ENCODE assay signal across 12 cellular contexts in genomic region chr4:190022614-190023281, GRCh38. TPM values are rescaled to one million over a fixed set of nuclear protein-coding genes. Genes with fewer than 3 reads are reported as not detected.
DNase-seq lines count a peak whose midpoint lies in the region; ATAC-seq, FAIRE-seq and TF ChIP-seq lines count a peak whose summit lies in the region.
"Not testable (repeated sequence)": the region's sequence is repeated elsewhere in the genome, so short reads cannot be mapped to it uniquely, and the experiment has no call there.
"Had no signal": no experiment of that assay in that cellular context is flagged by ENCODE, and none has a peak within 500 bp of the region (broad histone marks: within the 10 kb centered on the region; RNA-seq: fewer than 3 reads in every experiment).

No MANE protein-coding gene starts in this region.

- not testable (repeated sequence) for TF ChIP-seq RAD21 in K562 (CRISPR knock-in tag; conservative IDR thresholded peaks at IDR 0.05 in 1 of 2, IDR thresholded peaks at IDR 0.05 in 1 of 2)

- peak overlapping the region; percentile 49 for H3K27ac Mint-ChIP-seq in activated CD8-positive, alpha-beta memory T cell treated with anti-CD3 and anti-CD28 coated beads, Interleukin-2, amount 10 ng/mL, durations not matched to agents 7 days and 5 days
- not testable (repeated sequence) for H3K27ac Mint-ChIP-seq in naive thymus-derived CD8-positive, alpha-beta T cell

- not testable (repeated sequence) for H3K4me1 ChIP-seq in GM23248 (ENCODE audit: insufficient read depth); KMS-11 (ENCODE audit: low read depth, poor library complexity, severe bottlenecking); K562 (replicated peaks in 1 of 2; ENCODE audit: control insufficient read depth in 2 of 2, insufficient read depth in 2 of 2, low read length in 2 of 2)

- in situ Hi-C loops in GM23248 (cut with MboI); K562 (cut with MboI): not testable (repeated sequence)

- H3K36me3 ChIP-seq in GM23248 (ENCODE audit: low read depth); KMS-11 (ENCODE audit: insufficient read depth); K562 (ENCODE audit: control insufficient read depth, insufficient read depth, low read length): not testable (repeated sequence)

- not testable (repeated sequence) for H3K4me2 ChIP-seq in GM23248 (ENCODE audit: unreplicated experiment); K562 (ENCODE audit: insufficient read depth, low read length)
- peak overlapping the region; percentile 33 for H3K4me2 ChIP-seq in KMS-11

- not testable (repeated sequence) for TF ChIP-seq POLR2A in K562 (conservative IDR thresholded peaks at IDR 0.05)

- peak; percentile 5 for DNase-seq in GM10266 (ENCODE audit: extremely low spot score)
- peak; percentile 1 for DNase-seq in GM23248
- DNase-seq in activated CD8-positive, alpha-beta memory T cell treated with anti-CD3 and anti-CD28 coated beads, Interleukin-2, amount 10 ng/mL, durations not matched to agents 7 days and 5 days; K562 (ENCODE audit: extremely low read depth in 1 of 4, low spot score in 3 of 4); naive thymus-derived CD8-positive, alpha-beta T cell; stimulated activated naive CD8-positive, alpha-beta T cell treated with anti-CD3 and anti-CD28 coated beads, Interleukin-15, Interleukin-2, amounts not matched to agents 100 U/mL and 50 U/mL, for 24 hours: not testable (repeated sequence)
- DNase-seq in Right ventricle myocardium superior = peak; percentile 42

- H3K9me3 Mint-ChIP-seq in activated CD8-positive, alpha-beta memory T cell treated with anti-CD3 and anti-CD28 coated beads, Interleukin-2, amount 10 ng/mL, durations not matched to agents 7 days and 5 days (ENCODE audit: low read depth); naive thymus-derived CD8-positive, alpha-beta T cell: not testable (repeated sequence)

- H3F3A ChIP-seq in GM23248 (ENCODE audit: insufficient read depth) = not testable (repeated sequence)

- not testable (repeated sequence) for H3K36me3 Mint-ChIP-seq in activated CD8-positive, alpha-beta memory T cell treated with anti-CD3 and anti-CD28 coated beads, Interleukin-2, amount 10 ng/mL, durations not matched to agents 7 days and 5 days; naive thymus-derived CD8-positive, alpha-beta T cell

- not testable (repeated sequence) for H3K27ac ChIP-seq in GM23248; K562 (ENCODE audit: extremely low read depth, low read depth, low read length)
- peak overlapping the region; percentile 62 for H3K27ac ChIP-seq in KMS-11

- POLR2A ChIA-PET in K562 (lab: Yijun Ruan, JAX); naive thymus-derived CD8-positive, alpha-beta T cell (lab: Charles Lee): not testable (repeated sequence)

- WGBS in GM23248 (ENCODE audit: low coverage in 1 of 2, low lambda C conversion rate in 2 of 2, missing lambda C conversion rate in 2 of 2), 2 experiments = 18 to 25% methylated on average over 33 to 36 of the region's 47 CpGs
- 3% methylated on average over 16 of the region's 47 CpGs for WGBS in K562 (ENCODE audit: insufficient coverage, low coverage, missing lambda C conversion rate)

- not testable (repeated sequence) for H3K9me3 ChIP-seq in GM23248 (ENCODE audit: low read depth); K562 (replicated peaks; ENCODE audit: control insufficient read depth, insufficient read depth, low read depth, low read length)

- not testable (repeated sequence) for H2AFZ ChIP-seq in GM23248; K562 (ENCODE audit: low read depth, low read length)
- peak overlapping the region; percentile 30; the same call in 1 of the 2 replicates for H2AFZ ChIP-seq in KMS-11 (ENCODE audit: low read depth)

- not testable (repeated sequence) for TF ChIP-seq CTCF in GM10266 (IDR thresholded peaks at IDR 0.05; ENCODE audit: control insufficient read depth, insufficient read depth, low read depth, missing control alignments); KMS-11 (conservative IDR thresholded peaks at IDR 0.05; ENCODE audit: low read depth, low read length); K562 (IDR thresholded peaks at IDR 0.05 in 2 of 3, conservative IDR thresholded peaks at IDR 0.05 in 1 of 3; ENCODE audit: insufficient read depth in 2 of 3, low read depth in 1 of 3, low read length in 3 of 3)

- H3K27me3 ChIP-seq in GM23248 (replicated peaks; ENCODE audit: insufficient read depth) (peaks cover 33% of the 10 kb centered on the region), K562 (ENCODE audit: control insufficient read depth in 2 of 2, insufficient read depth in 2 of 2, low read length in 2 of 2) (peaks cover 0 to 13% of the 10 kb centered on the region in 2 experiments; a peak in 3 of 5 replicates)
- H3K27me3 ChIP-seq in KMS-11 (ENCODE audit: insufficient read depth, low read depth) = not testable (repeated sequence)

- not testable (repeated sequence) for H3K9me1 ChIP-seq in K562 (ENCODE audit: control insufficient read depth, insufficient read depth, low read length)

- H3K4me3 Mint-ChIP-seq in activated CD8-positive, alpha-beta memory T cell treated with anti-CD3 and anti-CD28 coated beads, Interleukin-2, amount 10 ng/mL, durations not matched to agents 7 days and 5 days = peak overlapping the region; percentile 62
- H3K4me3 Mint-ChIP-seq in naive thymus-derived CD8-positive, alpha-beta T cell = peak overlapping the region; percentile 70 to 87 (median 78)

- CTCF ChIA-PET in activated CD8-positive, alpha-beta memory T cell treated with anti-CD3 and anti-CD28 coated beads, Interleukin-2, amount 10 ng/mL, durations not matched to agents 7 days and 5 days (lab: Charles Lee); K562 (lab: Yijun Ruan, JAX; ENCODE audit: low intra/inter-chr PET ratio): not testable (repeated sequence)

- ATAC-seq in activated CD8-positive, alpha-beta memory T cell treated with anti-CD3 and anti-CD28 coated beads, Interleukin-2, amount 10 ng/mL, durations not matched to agents 7 days and 5 days = peak; percentile 33
- ATAC-seq in K562 (peak; percentile 65), Right ventricle myocardium superior (ENCODE audit: poor library complexity) (peak; percentile 45)
- ATAC-seq in naive thymus-derived CD8-positive, alpha-beta T cell = peak; percentile 46
- ATAC-seq in stimulated activated naive CD8-positive, alpha-beta T cell treated with anti-CD3 and anti-CD28 coated beads, Interleukin-15, Interleukin-2, amounts not matched to agents 100 U/mL and 50 U/mL, for 24 hours = peak; percentile 44

- not testable (repeated sequence) for H3K9me2 ChIP-seq in GM23248 (ENCODE audit: insufficient read depth)

- TF ChIP-seq EP300 in K562 (IDR thresholded peaks at IDR 0.05; ENCODE audit: low read length) = not testable (repeated sequence)

- FAIRE-seq in K562 (lab: Jason Lieb, UNC) = peak; percentile 72

- not testable (repeated sequence) for H4K20me1 ChIP-seq in GM23248 (ENCODE audit: insufficient read depth); KMS-11 (ENCODE audit: insufficient read depth); K562 (replicated peaks; ENCODE audit: control insufficient read depth, insufficient read depth, low read length)

- not testable (repeated sequence) for BruUV-seq in K562 (replicated peaks; lab: Mats Ljungman, UMichigan)

- peaks cover 43% of the 10 kb centered on the region for H3K27me3 Mint-ChIP-seq in activated CD8-positive, alpha-beta memory T cell treated with anti-CD3 and anti-CD28 coated beads, Interleukin-2, amount 10 ng/mL, durations not matched to agents 7 days and 5 days
- H3K27me3 Mint-ChIP-seq in naive thymus-derived CD8-positive, alpha-beta T cell = peaks cover 19 to 40% (median 28%) of the 10 kb centered on the region in 5 donors

- peaks cover 18% of the 10 kb centered on the region for H3K4me1 Mint-ChIP-seq in activated CD8-positive, alpha-beta memory T cell treated with anti-CD3 and anti-CD28 coated beads, Interleukin-2, amount 10 ng/mL, durations not matched to agents 7 days and 5 days
- H3K4me1 Mint-ChIP-seq in naive thymus-derived CD8-positive, alpha-beta T cell = peaks cover 18 to 33% (median 26%) of the 10 kb centered on the region in 4 donors

- intact Hi-C loops in K562 (cut with micrococcal nuclease); Right ventricle myocardium superior (cut with DNase I): not testable (repeated sequence)

- not testable (repeated sequence) for H3K4me3 ChIP-seq in GM23248; KMS-11 (IDR thresholded peaks at IDR 0.05; ENCODE audit: insufficient read depth, low read depth, low read length); K562

- not testable (repeated sequence) for H3K9ac ChIP-seq in GM23248; K562 (ENCODE audit: insufficient read depth in 1 of 2, low read depth in 2 of 2, low read length in 2 of 2)
- H3K9ac ChIP-seq in KMS-11 = peak overlapping the region; percentile 64

- not testable (repeated sequence) for H3K79me2 ChIP-seq in GM23248 (ENCODE audit: insufficient read depth); KMS-11 (ENCODE audit: insufficient read depth, low read depth); K562 (ENCODE audit: control insufficient read depth, insufficient read depth, low read length)

RNA-seq across cellular contexts. Expression of gene FRG2, which starts 4.3 kb away (rescaled TPM):
- not detected in 2 replicates for total RNA-seq in GM23248 (2014; rRNA removed; shearing (Covaris generic))
- polyA plus RNA-seq in GM23248 (2016; fragmentation: Nextera tagmentation; extraction: Ambion mirVana) (0.14 TPM in 1 of 2 replicates, not detected in the other), K562 (2011; rRNA removed) (not detected in 2 replicates), K562 (2014; fragmentation: Illumina TruSeq; extraction: Trizol) (0.07 TPM in 1 of 2 replicates, not detected in the other), K562 (2014; fragmentation: Nextera tagmentation; extraction: Ambion mirVana) (under 1 TPM; 0.08 to 0.13 TPM), K562 (2014; rRNA removed) (0.12 TPM in 1 of 2 replicates, not detected in the other)
- not detected for total RNA-seq in activated CD8-positive, alpha-beta memory T cell treated with anti-CD3 and anti-CD28 coated beads, Interleukin-2, amount 10 ng/mL, durations not matched to agents 7 days and 5 days
- total RNA-seq in K562 (2011; cell fraction: chromatin; rRNA removed; ENCODE audit: low replicate concordance) = not detected in 2 replicates
- not detected in 2 replicates for total RNA-seq in K562 (2011; cell fraction: nucleolus; rRNA removed)
- total RNA-seq in K562 (2011; cell fraction: nucleoplasm; rRNA removed) = not detected in 2 replicates
- total RNA-seq in K562 (2014; rRNA removed) (0.12 TPM in 1 of 2 replicates, not detected in the other), K562 (2014; rRNA removed; fragmentation: Illumina TruSeq; extraction: Trizol) (0.06 TPM in 1 of 2 replicates, not detected in the other), K562 (2015; rRNA removed; fragmentation: Illumina TruSeq; extraction: Trizol) (0.11 and 0.15 TPM in 2 replicates), K562 (2021) (not detected in 2 replicates), Right ventricle myocardium superior (not detected)
- polyA plus RNA-seq in K562 (2011; cell fraction: cytosol; rRNA removed) = not detected in 2 replicates
- not detected in 2 replicates for polyA plus RNA-seq in K562 (2011; cell fraction: nucleus; rRNA removed)
- polyA plus RNA-seq in K562 (2012) = 0.13 and 0.90 TPM in 2 replicates
- not detected in 2 replicates for polyA minus RNA-seq in K562 (2011; rRNA and poly(A)+ RNA removed)
- polyA minus RNA-seq in K562 (2011; cell fraction: cytosol; rRNA and poly(A)+ RNA removed) = not detected in 2 replicates
- 0.13 TPM in 1 of 2 replicates, not detected in the other for polyA minus RNA-seq in K562 (2011; cell fraction: nucleus; rRNA and poly(A)+ RNA removed)
- total RNA-seq in naive thymus-derived CD8-positive, alpha-beta T cell = not detected
- polyA plus RNA-seq in naive thymus-derived CD8-positive, alpha-beta T cell = not detected
- total RNA-seq: Calu3, epithelial cell of proximal tubule, kidney epithelial cell had no signal

RNA-seq across cellular contexts. Expression of gene DBET, which starts 41.6 kb away (rescaled TPM):
- total RNA-seq in GM23248 (2014; rRNA removed; shearing (Covaris generic)) = not detected in 2 replicates
- polyA plus RNA-seq in GM23248 (2016; fragmentation: Nextera tagmentation; extraction: Ambion mirVana) = not detected in 2 replicates
- total RNA-seq in activated CD8-positive, alpha-beta memory T cell treated with anti-CD3 and anti-CD28 coated beads, Interleukin-2, amount 10 ng/mL, durations not matched to agents 7 days and 5 days = not detected
- total RNA-seq in K562 (2011; cell fraction: chromatin; rRNA removed; ENCODE audit: low replicate concordance) = not detected in 2 replicates
- total RNA-seq in K562 (2011; cell fraction: nucleolus; rRNA removed) = not detected in 2 replicates
- not detected in 2 replicates for total RNA-seq in K562 (2011; cell fraction: nucleoplasm; rRNA removed)
- not detected in 2 replicates for total RNA-seq in K562 (2014; rRNA removed)
- not detected in 2 replicates for total RNA-seq in K562 (2014; rRNA removed; fragmentation: Illumina TruSeq; extraction: Trizol)
- total RNA-seq in K562 (2015; rRNA removed; fragmentation: Illumina TruSeq; extraction: Trizol) = not detected in 2 replicates
- total RNA-seq in K562 (2021) = not detected in 2 replicates
- not detected in 2 replicates for polyA plus RNA-seq in K562 (2011; rRNA removed)
- not detected in 2 replicates for polyA plus RNA-seq in K562 (2011; cell fraction: cytosol; rRNA removed)
- not detected in 2 replicates for polyA plus RNA-seq in K562 (2011; cell fraction: nucleus; rRNA removed)
- polyA plus RNA-seq in K562 (2012) = not detected in 2 replicates
- not detected in 2 replicates for polyA plus RNA-seq in K562 (2014; fragmentation: Illumina TruSeq; extraction: Trizol)
- not detected for polyA plus RNA-seq in K562 (2014; fragmentation: Nextera tagmentation; extraction: Ambion mirVana)
- polyA plus RNA-seq in K562 (2014; rRNA removed) = not detected in 2 replicates
- polyA minus RNA-seq in K562 (2011; rRNA and poly(A)+ RNA removed) = not detected in 2 replicates
- polyA minus RNA-seq in K562 (2011; cell fraction: cytosol; rRNA and poly(A)+ RNA removed) = not detected in 2 replicates
- not detected in 2 replicates for polyA minus RNA-seq in K562 (2011; cell fraction: nucleus; rRNA and poly(A)+ RNA removed)
- total RNA-seq in Right ventricle myocardium superior = not detected
- total RNA-seq in naive thymus-derived CD8-positive, alpha-beta T cell = not detected
- not detected for polyA plus RNA-seq in naive thymus-derived CD8-positive, alpha-beta T cell
- total RNA-seq: Calu3, epithelial cell of proximal tubule, kidney epithelial cell had no signal
- polyA plus RNA-seq: adipose tissue had no signal
